ENCODE assay signal across 17 cellular contexts in genomic region chr2:30721241-30721640, GRCh38.
A peak's percentile ranks its signal among the peaks of the same experiment; 100 is the strongest.
DNase-seq lines count a peak whose midpoint lies in the region; ATAC-seq and TF ChIP-seq lines count a peak whose summit lies in the region.
"Had no signal": no experiment of that assay in that cellular context is flagged by ENCODE, and none has a peak within 500 bp of the region (broad histone marks: within the 10 kb centered on the region; RNA-seq: fewer than 3 reads in every experiment).

No MANE protein-coding gene starts in this region.

- no peaks in the 10 kb centered on the region for H3K36me3 ChIP-seq in endodermal cell (ENCODE audit: control insufficient read depth, insufficient read depth, low read length)

- BruUV-seq in Calu3 (replicated peaks; lab: Mats Ljungman, UMichigan) = no TSS peak

- H3K4me3 ChIP-seq in endodermal cell (ENCODE audit: low read length) = no peak overlapping the region
- H3K4me3 ChIP-seq: GM23248 had no signal

- TF ChIP-seq CTCF in endodermal cell (conservative IDR thresholded peaks at IDR 0.05) (no peak), Calu3 (IDR thresholded peaks at IDR 0.05; ENCODE audit: unreplicated experiment) (no peak)
- TF ChIP-seq CTCF in CD4-positive, alpha-beta T cell (IDR thresholded peaks at IDR 0.05) = no peak

- POLR2A ChIA-PET in CD4-positive, alpha-beta T cell (lab: Charles Lee) = no interaction called here

- H3K9me3 ChIP-seq in endodermal cell (ENCODE audit: control insufficient read depth, low read length) = no peaks in the 10 kb centered on the region
- no peaks in the 10 kb centered on the region for H3K9me3 ChIP-seq in CD4-positive, alpha-beta T cell (ENCODE audit: control insufficient read depth, low read length)

- ATAC-seq in sciatic nerve = no peak
- ATAC-seq in CD4-positive, alpha-beta T cell (ENCODE audit: poor library complexity) = no peak
- no peak for ATAC-seq in natural killer cell treated with Interleukin-12 subunit alpha and Interleukin-12 subunit beta and Interleukin-15 and Interleukin-18, amount 100 ng/mL, for 72 hours
- ATAC-seq: CD8-positive, alpha-beta T cell; Panc1 had no signal

- no peaks in the 10 kb centered on the region for H3K4me1 ChIP-seq in endodermal cell (ENCODE audit: control insufficient read depth, insufficient read depth, low read length)

- H3K9me3 Mint-ChIP-seq in endodermal cell = peaks cover 4% of the 10 kb centered on the region
- no peaks in the 10 kb centered on the region for H3K9me3 Mint-ChIP-seq in Calu3 (ENCODE audit: low read depth, unreplicated experiment)
- H3K9me3 Mint-ChIP-seq in CD4-positive, alpha-beta T cell = no peaks in the 10 kb centered on the region
- no peaks in the 10 kb centered on the region for H3K9me3 Mint-ChIP-seq in natural killer cell treated with Interleukin-12 subunit alpha and Interleukin-12 subunit beta and Interleukin-15 and Interleukin-18, amount 100 ng/mL, for 72 hours
- H3K9me3 Mint-ChIP-seq: CD8-positive, alpha-beta T cell; IgD-negative memory B cell had no signal

- H3K4me3 Mint-ChIP-seq in endodermal cell = no peak overlapping the region
- no peak overlapping the region for H3K4me3 Mint-ChIP-seq in Calu3 (ENCODE audit: low read depth, unreplicated experiment)
- H3K4me3 Mint-ChIP-seq in CD4-positive, alpha-beta T cell = no peak overlapping the region
- H3K4me3 Mint-ChIP-seq in natural killer cell treated with Interleukin-12 subunit alpha and Interleukin-12 subunit beta and Interleukin-15 and Interleukin-18, amount 100 ng/mL, for 72 hours = no peak overlapping the region
- H3K4me3 Mint-ChIP-seq: CD8-positive, alpha-beta T cell; IgD-negative memory B cell had no signal

- H3K4me1 Mint-ChIP-seq in endodermal cell (no peaks in the 10 kb centered on the region), Calu3 (ENCODE audit: low read depth, unreplicated experiment) (no peaks in the 10 kb centered on the region)
- H3K4me1 Mint-ChIP-seq in CD4-positive, alpha-beta T cell (ENCODE audit: low read depth) = no peaks in the 10 kb centered on the region
- no peaks in the 10 kb centered on the region for H3K4me1 Mint-ChIP-seq in natural killer cell treated with Interleukin-12 subunit alpha and Interleukin-12 subunit beta and Interleukin-15 and Interleukin-18, amount 100 ng/mL, for 72 hours (ENCODE audit: low read depth in 2 of 2)
- H3K4me1 Mint-ChIP-seq: IgD-negative memory B cell had no signal

- CTCF ChIA-PET in Calu3 (lab: Charles Lee) = interaction anchor here (0.7 kb wide), 1 partner anchor 21 kb away, joined by 3 read pairs; no protein-coding TSS in a partner anchor
- CTCF ChIA-PET in CD4-positive, alpha-beta T cell (lab: Charles Lee) = no interaction called here

- H3K27me3 ChIP-seq in endodermal cell (ENCODE audit: control insufficient read depth, insufficient read depth, low read length, poor library complexity, severe bottlenecking) = no peaks in the 10 kb centered on the region
- peaks cover 7% of the 10 kb centered on the region for H3K27me3 ChIP-seq in CD4-positive, alpha-beta T cell (ENCODE audit: control insufficient read depth, insufficient read depth, low read length)

- H3K27ac ChIP-seq in endodermal cell (ENCODE audit: low read depth, low read length) = no peak overlapping the region
- H3K27ac ChIP-seq in CD4-positive, alpha-beta T cell (ENCODE audit: low read depth, low read length) = no peak overlapping the region
- H3K27ac ChIP-seq: GM23248 had no signal

- WGBS in endodermal cell (ENCODE audit: insufficient coverage in 1 of 2, insufficient read length in 1 of 2), 2 experiments = 89 to 95% methylated on average over 4 of the region's 4 CpGs

- H3K27ac Mint-ChIP-seq in endodermal cell (no peak overlapping the region), Calu3 (ENCODE audit: unreplicated experiment) (no peak overlapping the region)
- H3K27ac Mint-ChIP-seq in CD4-positive, alpha-beta T cell = no peak overlapping the region
- no peak overlapping the region for H3K27ac Mint-ChIP-seq in natural killer cell treated with Interleukin-12 subunit alpha and Interleukin-12 subunit beta and Interleukin-15 and Interleukin-18, amount 100 ng/mL, for 72 hours
- H3K27ac Mint-ChIP-seq: CD8-positive, alpha-beta T cell had no signal

- no peak overlapping the region for H3K9ac ChIP-seq in endodermal cell (ENCODE audit: extremely low read depth, low read length, poor library complexity, severe bottlenecking)
- H3K9ac ChIP-seq: GM23248 had no signal

- no peaks in the 10 kb centered on the region for H3K27me3 Mint-ChIP-seq in endodermal cell (ENCODE audit: insufficient read depth)
- peaks cover 10% of the 10 kb centered on the region for H3K27me3 Mint-ChIP-seq in Calu3 (ENCODE audit: unreplicated experiment)
- H3K27me3 Mint-ChIP-seq in CD4-positive, alpha-beta T cell = peaks cover 38% of the 10 kb centered on the region
- H3K27me3 Mint-ChIP-seq in natural killer cell treated with Interleukin-12 subunit alpha and Interleukin-12 subunit beta and Interleukin-15 and Interleukin-18, amount 100 ng/mL, for 72 hours = peaks cover 27 to 40% of the 10 kb centered on the region in 2 donors

- peak; percentile 41 for DNase-seq in activated effector memory CD4-positive, alpha-beta T cell treated with anti-CD3 and anti-CD28 coated beads, Interleukin-2, amount 50 U/mL, for 16 hours
- DNase-seq in activated effector memory CD4-positive, alpha-beta T cell treated with Interleukin-2 at 50 U/mL for 16 hours = no peak
- DNase-seq in endodermal cell (peak; percentile 25), sciatic nerve (ENCODE audit: low spot score) (peak; percentile 26), Calu3 (no peak)
- no peak for DNase-seq in CD4-positive, alpha-beta T cell
- DNase-seq in natural killer cell treated with Interleukin-12 subunit alpha and Interleukin-12 subunit beta and Interleukin-15 and Interleukin-18, amount 100 ng/mL, for 72 hours (ENCODE audit: low spot score) = no peak
- DNase-seq: GM23248, HCEC 1CT, Karpas-422, NCI-H1092 treated with DMSO at 0.1 percent for 48 hours, NCI-H2081, NCI-H2171 treated with DMSO at 0.1 percent for 48 hours, NCI-H446 treated with DMSO at 0.1 percent for 48 hours had no signal

- H3K36me3 Mint-ChIP-seq in endodermal cell (ENCODE audit: low read depth) (peaks cover 2% of the 10 kb centered on the region), Calu3 (ENCODE audit: insufficient read depth, unreplicated experiment) (no peaks in the 10 kb centered on the region)
- no peaks in the 10 kb centered on the region for H3K36me3 Mint-ChIP-seq in CD4-positive, alpha-beta T cell (ENCODE audit: low read depth)
- H3K36me3 Mint-ChIP-seq in natural killer cell treated with Interleukin-12 subunit alpha and Interleukin-12 subunit beta and Interleukin-15 and Interleukin-18, amount 100 ng/mL, for 72 hours = no peaks in the 10 kb centered on the region
- H3K36me3 Mint-ChIP-seq: CD8-positive, alpha-beta T cell; IgD-negative memory B cell had no signal

- intact Hi-C loops in sciatic nerve (cut with DNase I) (no loop called here), Calu3 (cut with micrococcal nuclease; ENCODE audit: unreplicated experiment) (no loop called here)
- intact Hi-C loops in CD4-positive, alpha-beta T cell (cut with DNase I, micrococcal nuclease) = no loop called here

Comparison
In these comparisons a context has a peak if more than half of its experiments do, and no peak if none do; other contexts are left out.
1. DNase-seq: peak in activated effector memory CD4-positive, alpha-beta T cell treated with anti-CD3 and anti-CD28 coated beads, Interleukin-2, amount 50 U/mL, for 16 hours (single experiment), endodermal cell (single experiment) and sciatic nerve (single experiment); none in activated effector memory CD4-positive, alpha-beta T cell treated with Interleukin-2 at 50 U/mL for 16 hours (single experiment), Calu3 (single experiment), CD4-positive, alpha-beta T cell (0 of 10) and natural killer cell treated with Interleukin-12 subunit alpha and Interleukin-12 subunit beta and Interleukin-15 and Interleukin-18, amount 100 ng/mL, for 72 hours (single experiment).